In genomic region chr3:70550723-70551319, GRCh38 we compare ENCODE assay signal across 9 cellular contexts.
DNase-seq lines count a peak whose midpoint lies in the region; ATAC-seq, FAIRE-seq and TF ChIP-seq lines count a peak whose summit lies in the region.
"Had no signal": no experiment of that assay in that cellular context is flagged by ENCODE, and none has a peak within 500 bp of the region (broad histone marks: within the 10 kb centered on the region; RNA-seq: fewer than 3 reads in every experiment).

No MANE protein-coding gene starts in this region.

- TF ChIP-seq CTCF in esophagus muscularis mucosa (IDR thresholded peaks at IDR 0.05) (peak; percentile 32 to 68 (median 48)), pancreas (IDR thresholded peaks at IDR 0.05) (peak; percentile 54 to 74 (median 66)), type B pancreatic cell (conservative IDR thresholded peaks at IDR 0.05) (peak; percentile 71)

- 60% methylated on average over 8 of the region's 9 CpGs for WGBS in esophagus muscularis mucosa
- WGBS in pancreas, 2 donors, result 36 to 45% methylated on average over 9 of the region's 9 CpGs

- H3K4me3 ChIP-seq in esophagus muscularis mucosa (no peak overlapping the region), pancreas (no peak overlapping the region)

- H3K4me1 Mint-ChIP-seq in type B pancreatic cell (ENCODE audit: unreplicated experiment), result no peaks in the 10 kb centered on the region

- no peak overlapping the region for H3K4me3 Mint-ChIP-seq in type B pancreatic cell

- intact Hi-C loops in esophagus muscularis mucosa (cut with DNase I) (loop anchor here (5.0 kb wide), 1 partner anchor 1036 kb away; no protein-coding TSS in a partner anchor), pancreas (cut with DNase I) (no loop called here)

- peaks cover 0 to 16% (median 3%) of the 10 kb centered on the region in 4 donors for H3K4me1 ChIP-seq in esophagus muscularis mucosa
- H3K4me1 ChIP-seq in pancreas, result no peaks in the 10 kb centered on the region

- no peak for FAIRE-seq in pancreas (lab: Jason Lieb, UNC)

- DNase-seq in NCI-H446 (lab: John Stamatoyannopoulos, UW) (peak; percentile 10 to 23), NCI-H446 treated with DMSO at 0.1 percent for 48 hours (lab: John Stamatoyannopoulos, UW) (no peak), NCI-H774 (lab: John Stamatoyannopoulos, UW) (peak; percentile 2), esophagus muscularis mucosa (ENCODE audit: extremely low spot score) (no peak), pancreas (peak; percentile 46 to 89 (median 74)), type B pancreatic cell (ENCODE audit: extremely low spot score, unreplicated experiment) (no peak)
- peak; percentile 29 to 52 (median 34) for DNase-seq in activated CD8-positive, alpha-beta memory T cell treated with anti-CD3 and anti-CD28 coated beads for 48 hours (ENCODE audit: low read depth in 2 of 3, low spot score in 2 of 3)

- TF ChIP-seq POLR2A in esophagus muscularis mucosa (IDR thresholded peaks at IDR 0.05; ENCODE audit: low read depth), result no peak

- H3K27me3 Mint-ChIP-seq in type B pancreatic cell, result no peaks in the 10 kb centered on the region

- H3K27ac ChIP-seq in esophagus muscularis mucosa (replicated peaks in 1 of 4) (no peak overlapping the region), pancreas (no peak overlapping the region)
- H3K27ac ChIP-seq: neutrophil had no signal

- H3K9me3 Mint-ChIP-seq in type B pancreatic cell, result peaks cover 4% of the 10 kb centered on the region

- H3K27me3 ChIP-seq in esophagus muscularis mucosa (no peaks in the 10 kb centered on the region), pancreas (no peaks in the 10 kb centered on the region)
- H3K27me3 ChIP-seq: neutrophil had no signal

- H3K9me3 ChIP-seq in esophagus muscularis mucosa, result no peaks in the 10 kb centered on the region
- no peaks in the 10 kb centered on the region for H3K9me3 ChIP-seq in pancreas
- H3K9me3 ChIP-seq: neutrophil had no signal

- no peak for TF ChIP-seq EP300 in esophagus muscularis mucosa (IDR thresholded peaks at IDR 0.05)

- H3K36me3 ChIP-seq in esophagus muscularis mucosa (no peaks in the 10 kb centered on the region), pancreas (no peaks in the 10 kb centered on the region)
- H3K36me3 ChIP-seq: neutrophil had no signal

- no peaks in the 10 kb centered on the region for H3K36me3 Mint-ChIP-seq in type B pancreatic cell

- ATAC-seq in HG02852 (IDR thresholded peaks at IDR 0.05; ENCODE audit: unreplicated experiment) (peak; percentile 87), pancreas (peak; percentile 90 to 95 (median 92))

- H3K27ac Mint-ChIP-seq in type B pancreatic cell, result no peak overlapping the region

Comparison
In these comparisons a context has a peak if more than half of its experiments do, and no peak if none do; other contexts are left out.
1. DNase-seq: peak in NCI-H446 (2 of 2), NCI-H774 (single experiment), activated CD8-positive, alpha-beta memory T cell treated with anti-CD3 and anti-CD28 coated beads for 48 hours (3 of 3) and pancreas (6 of 6); none in NCI-H446 treated with DMSO at 0.1 percent for 48 hours (single experiment), esophagus muscularis mucosa (single experiment) and type B pancreatic cell (single experiment).
2. Peak in every context shown above with its lines, with median percentiles within 50 percentile points of each other: CTCF ChIP-seq.